8 cellular contexts compared by ENCODE assay signal in genomic region chr10:94362360-94363250, GRCh38. TPM values are rescaled to one million over a fixed set of nuclear protein-coding genes. Genes with fewer than 3 reads are reported as not detected.
DNase-seq lines count a peak whose midpoint lies in the region; ATAC-seq and TF ChIP-seq lines count a peak whose summit lies in the region.

NOC3L (minus strand) TSS chr10:94362939; CDS start chr10:94362838, 101 bp downstream.

- ATAC-seq in HG02852 (IDR thresholded peaks at IDR 0.05; ENCODE audit: unreplicated experiment), result peak; percentile 99

- H3K4me1 ChIP-seq in left ventricle myocardium inferior, result peaks cover 30% of the 10 kb centered on the region

- intact Hi-C loops in T-helper 1 cell treated with Interleukin-12 subunit alpha and Interleukin-12 subunit beta and Interleukin-4 antibody, amounts not matched to agents 30 ng/mL and 1 ng/mL, for 36 hours (cut with micrococcal nuclease), result loop anchor here (1.0 to 5.0 kb wide), 11 partner anchors 40 to 1514 kb away; partner anchors contain the start of genes CEP55, EXOC6, FRA10AC1 and HELLS
- intact Hi-C loops in left ventricle myocardium inferior (cut with micrococcal nuclease), result loop anchor here (10.0 kb wide), 1 partner anchor 82 kb away; no protein-coding TSS in a partner anchor

- no peaks in the 10 kb centered on the region for H3K9me3 Mint-ChIP-seq in progenitor cell of endocrine pancreas (ENCODE audit: low read depth)

- no peaks in the 10 kb centered on the region for H3K27me3 ChIP-seq in left ventricle myocardium inferior (ENCODE audit: low read depth)

- peaks cover 13% of the 10 kb centered on the region for H3K4me1 Mint-ChIP-seq in progenitor cell of endocrine pancreas (ENCODE audit: low read depth)

- H3K36me3 Mint-ChIP-seq in progenitor cell of endocrine pancreas (ENCODE audit: insufficient read depth), result peaks cover 13% of the 10 kb centered on the region

- peak within 1 kb of the TSS; percentile 79 for H3K27ac ChIP-seq in left ventricle myocardium inferior (replicated peaks)

- H3K27ac Mint-ChIP-seq in progenitor cell of endocrine pancreas, result peak within 1 kb of the TSS; percentile 93

- peak; percentile 84 for TF ChIP-seq CTCF in GM13976 (IDR thresholded peaks at IDR 0.05; ENCODE audit: borderline replicate concordance, control extremely low read depth, extremely low read depth, insufficient read depth, missing control alignments)
- peak; percentile 96 for TF ChIP-seq CTCF in left ventricle myocardium inferior (IDR thresholded peaks at IDR 0.05; ENCODE audit: borderline replicate concordance)
- peak; percentile 99 for TF ChIP-seq CTCF in progenitor cell of endocrine pancreas (IDR thresholded peaks at IDR 0.05; ENCODE audit: unreplicated experiment)

- H3K4me3 ChIP-seq in left ventricle myocardium inferior, result peak within 1 kb of the TSS; percentile 83

- DNase-seq in GM13976 (ENCODE audit: low spot score), result peak; percentile 93
- DNase-seq in NCI-H146 treated with DMSO at 0.1 percent for 48 hours (lab: John Stamatoyannopoulos, UW; ENCODE audit: unreplicated experiment), result peak; percentile 82
- DNase-seq in amygdala (lab: John Stamatoyannopoulos, UW), result peak; percentile 73 to 99 (median 90)
- peak; percentile 96 for DNase-seq in left ventricle myocardium inferior
- DNase-seq in progenitor cell of endocrine pancreas (ENCODE audit: low spot score, unreplicated experiment), result peak; percentile 96
- DNase-seq in ureter (ENCODE audit: low spot score), result peak; percentile 95

- peak within 1 kb of the TSS; percentile 94 for H3K4me3 Mint-ChIP-seq in progenitor cell of endocrine pancreas (ENCODE audit: low read depth)

- no peaks in the 10 kb centered on the region for H3K9me3 ChIP-seq in left ventricle myocardium inferior (replicated peaks)

- peaks cover 23% of the 10 kb centered on the region for H3K36me3 ChIP-seq in left ventricle myocardium inferior

- in situ Hi-C loops in GM13976 (cut with MboI; ENCODE audit: low sequenced_read_pairs, unreplicated experiment), result no loop called here

- peaks cover 15% of the 10 kb centered on the region for H3K27me3 Mint-ChIP-seq in progenitor cell of endocrine pancreas

RNA-seq across cellular contexts. Expression of gene NOC3L, which starts in this region (rescaled TPM):
- total RNA-seq in T-helper 1 cell treated with Interleukin-12 subunit alpha and Interleukin-12 subunit beta and Interleukin-4 antibody, amounts not matched to agents 30 ng/mL and 1 ng/mL, for 36 hours, result 26.4 and 28.2 TPM in 2 replicates
- 10.0 TPM for total RNA-seq in left ventricle myocardium inferior
- total RNA-seq in progenitor cell of endocrine pancreas, result 20.4 and 21.8 TPM in 2 replicates
- total RNA-seq in ureter, result 27.9 TPM

Comparison
In these comparisons a context has a peak if more than half of its experiments do, and no peak if none do; other contexts are left out.
1. Peak in every context shown above with its lines: DNase-seq, ATAC-seq, H3K4me3 ChIP-seq and H3K27ac ChIP-seq.